ENCODE assay signal across 11 cellular contexts in genomic region chr12:6233121-6233971, GRCh38. TPM values are rescaled to one million over a fixed set of nuclear protein-coding genes. Genes with fewer than 3 reads are reported as not detected.
DNase-seq lines count a peak whose midpoint lies in the region; ATAC-seq, FAIRE-seq and TF ChIP-seq lines count a peak whose summit lies in the region.
"Had no signal": no experiment of that assay in that cellular context is flagged by ENCODE, and none has a peak within 500 bp of the region (broad histone marks: within the 10 kb centered on the region; RNA-seq: fewer than 3 reads in every experiment).

No MANE protein-coding gene starts in this region.

- POLR2A ChIA-PET in activated CD8-positive, alpha-beta T cell treated with anti-CD3 and anti-CD28 coated beads, Interleukin-2, amount 10 ng/mL, durations not matched to agents 7 days and 5 days (lab: Charles Lee) = no interaction called here

- intact Hi-C loops in left ventricle myocardium inferior (cut with micrococcal nuclease) = no loop called here
- intact Hi-C loops in posterior cingulate gyrus (cut with DNase I) = loop anchor here (5.0 kb wide), 1 partner anchor 44 kb away; no protein-coding TSS in a partner anchor

- H3K9me3 Mint-ChIP-seq in activated CD8-positive, alpha-beta T cell treated with anti-CD3 and anti-CD28 coated beads, Interleukin-2, amount 10 ng/mL, durations not matched to agents 7 days and 5 days (ENCODE audit: insufficient read depth) = no peaks in the 10 kb centered on the region

- peak overlapping the region; percentile 90 for H3K27ac ChIP-seq in left ventricle myocardium inferior (replicated peaks)

- no peak overlapping the region for H3K4me3 ChIP-seq in left ventricle myocardium inferior

- FAIRE-seq in HTR-8/SVneo (lab: Jason Lieb, UNC) = no peak

- H3K27ac Mint-ChIP-seq in activated CD8-positive, alpha-beta T cell treated with anti-CD3 and anti-CD28 coated beads, Interleukin-2, amount 10 ng/mL, durations not matched to agents 7 days and 5 days = no peak overlapping the region

- TF ChIP-seq CTCF in left ventricle myocardium inferior (IDR thresholded peaks at IDR 0.05; ENCODE audit: borderline replicate concordance) = no peak

- peaks cover 42% of the 10 kb centered on the region for H3K36me3 ChIP-seq in left ventricle myocardium inferior

- no peaks in the 10 kb centered on the region for H3K27me3 Mint-ChIP-seq in activated CD8-positive, alpha-beta T cell treated with anti-CD3 and anti-CD28 coated beads, Interleukin-2, amount 10 ng/mL, durations not matched to agents 7 days and 5 days (ENCODE audit: low read depth)

- CTCF ChIA-PET in activated CD8-positive, alpha-beta T cell treated with anti-CD3 and anti-CD28 coated beads, Interleukin-2, amount 10 ng/mL, durations not matched to agents 7 days and 5 days (lab: Charles Lee) = interaction anchor here (1.0 to 2.3 kb wide), 3 partner anchors 38 to 46 kb away, joined by 3 to 8 read pairs (median 4); no protein-coding TSS in a partner anchor

- DNase-seq in C1 segment of cervical spinal cord (lab: John Stamatoyannopoulos, UW) = peak in 11 of 14 donors; percentile 36 to 84 (median 57)
- DNase-seq in activated CD8-positive, alpha-beta T cell treated with anti-CD3 and anti-CD28 coated beads, Interleukin-2, amount 10 ng/mL, durations not matched to agents 7 days and 5 days = peak; percentile 28
- DNase-seq in left ventricle myocardium inferior = no peak
- peak in 7 of 10 donors; percentile 36 to 94 (median 79) for DNase-seq in posterior cingulate gyrus
- no peak for DNase-seq in DMS79 (lab: John Stamatoyannopoulos, UW)
- no peak for DNase-seq in HTR-8/SVneo (ENCODE audit: insufficient read length, low spot score)
- DNase-seq in HuH-7.5 (ENCODE audit: low spot score) = no peak
- DNase-seq in AG08396 (ENCODE audit: low spot score) = no peak
- DNase-seq: activated CD8-positive, alpha-beta memory T cell treated with anti-CD3 and anti-CD28 coated beads for 24 hours; Calu3; PC-3 had no signal

- H3K27me3 ChIP-seq in left ventricle myocardium inferior (ENCODE audit: low read depth) = no peaks in the 10 kb centered on the region

- H3K4me3 Mint-ChIP-seq in activated CD8-positive, alpha-beta T cell treated with anti-CD3 and anti-CD28 coated beads, Interleukin-2, amount 10 ng/mL, durations not matched to agents 7 days and 5 days = no peak overlapping the region

- peaks cover 77% of the 10 kb centered on the region for H3K4me1 ChIP-seq in left ventricle myocardium inferior

- no peaks in the 10 kb centered on the region for H3K9me3 ChIP-seq in left ventricle myocardium inferior (replicated peaks)

- H3K36me3 Mint-ChIP-seq in activated CD8-positive, alpha-beta T cell treated with anti-CD3 and anti-CD28 coated beads, Interleukin-2, amount 10 ng/mL, durations not matched to agents 7 days and 5 days (ENCODE audit: low read depth) = peaks cover 2% of the 10 kb centered on the region

- H3K4me1 Mint-ChIP-seq in activated CD8-positive, alpha-beta T cell treated with anti-CD3 and anti-CD28 coated beads, Interleukin-2, amount 10 ng/mL, durations not matched to agents 7 days and 5 days (ENCODE audit: low read depth) = peaks cover 38% of the 10 kb centered on the region

- ATAC-seq in activated CD8-positive, alpha-beta T cell treated with anti-CD3 and anti-CD28 coated beads, Interleukin-2, amount 10 ng/mL, durations not matched to agents 7 days and 5 days = no peak
- ATAC-seq: PC-3 had no signal

RNA-seq across cellular contexts. Expression of gene CD9, which starts 33.1 kb away (rescaled TPM):
- total RNA-seq in activated CD8-positive, alpha-beta T cell treated with anti-CD3 and anti-CD28 coated beads, Interleukin-2, amount 10 ng/mL, durations not matched to agents 7 days and 5 days = 10 to 100 TPM; 11.6 to 11.9 TPM
- 55.5 TPM for total RNA-seq in left ventricle myocardium inferior

Comparison
In these comparisons a context has a peak if more than half of its experiments do, and no peak if none do; other contexts are left out.
1. DNase-seq: peak in C1 segment of cervical spinal cord (11 of 14), activated CD8-positive, alpha-beta T cell treated with anti-CD3 and anti-CD28 coated beads, Interleukin-2, amount 10 ng/mL, durations not matched to agents 7 days and 5 days (single experiment) and posterior cingulate gyrus (7 of 10); none in left ventricle myocardium inferior (single experiment), DMS79 (single experiment), HTR-8/SVneo (single experiment), HuH-7.5 (single experiment) and AG08396 (single experiment).